8 cellular contexts compared by ENCODE assay signal in the genomic region with DNA sequence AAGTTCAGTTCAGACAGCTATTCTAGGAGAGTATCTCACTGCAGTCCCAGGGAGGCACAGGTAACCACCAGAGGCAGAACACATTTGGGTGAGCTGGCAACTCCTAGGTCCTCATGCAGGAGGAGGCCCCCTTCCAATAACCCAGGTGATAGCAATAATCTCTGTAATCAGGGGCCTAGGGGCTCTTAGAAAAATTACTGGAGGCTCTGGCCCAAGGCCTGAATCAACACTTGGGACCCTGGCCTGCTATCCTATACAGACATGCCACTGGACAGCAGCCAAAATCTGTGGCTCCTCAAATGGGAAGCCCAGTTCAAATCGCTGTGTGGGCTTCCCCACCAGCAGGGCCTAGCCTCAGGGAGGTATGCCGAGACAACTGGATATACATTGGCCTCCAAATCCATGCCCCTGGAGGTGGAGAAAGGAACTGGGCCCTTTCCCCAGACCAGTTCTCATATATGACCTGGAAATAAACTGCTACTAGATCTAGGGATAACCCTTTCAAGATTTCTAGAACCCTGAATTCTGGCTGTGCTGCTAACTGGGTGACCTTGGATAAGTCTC. TPM values are rescaled to one million over a fixed set of nuclear protein-coding genes. Genes with fewer than 3 reads are reported as not detected.
DNase-seq lines count a peak whose midpoint lies in the region; ATAC-seq and TF ChIP-seq lines count a peak whose summit lies in the region.
"Had no signal": no experiment of that assay in that cellular context is flagged by ENCODE, and none has a peak within 500 bp of the region (broad histone marks: within the 10 kb centered on the region; RNA-seq: fewer than 3 reads in every experiment).

No MANE protein-coding gene starts in this region.

- H3K36me3 ChIP-seq in adipocyte (ENCODE audit: control insufficient read depth, insufficient read depth, low read length, severe bottlenecking) (no peaks in the 10 kb centered on the region), iPS-20b (ENCODE audit: insufficient read depth, low read depth, low read length) (no peaks in the 10 kb centered on the region), testis (ENCODE audit: low read depth, missing control alignments) (no peaks in the 10 kb centered on the region)
- H3K36me3 ChIP-seq: pancreas had no signal

- no peak overlapping the region for H4K5ac ChIP-seq in H9 (ENCODE audit: insufficient read length, low read depth, low read length)

- peaks cover 10% of the 10 kb centered on the region for H3K27me3 Mint-ChIP-seq in H9 (ENCODE audit: low read depth)
- H3K27me3 Mint-ChIP-seq in activated CD8-positive, alpha-beta memory T cell treated with anti-CD3 and anti-CD28 coated beads, Interleukin-2, amount 10 ng/mL, durations not matched to agents 7 days and 5 days: no peaks in the 10 kb centered on the region

- H3K23me2 ChIP-seq in H9 (ENCODE audit: insufficient read length, low read depth, low read length, poor library complexity, severe bottlenecking): peaks cover 10% of the 10 kb centered on the region

- H3K14ac ChIP-seq in H9 (ENCODE audit: insufficient read depth, low read length): no peak overlapping the region

- H3K79me1 ChIP-seq in H9 (ENCODE audit: insufficient read depth, low read depth, low read length, poor library complexity, severe bottlenecking): no peaks in the 10 kb centered on the region

- no peaks in the 10 kb centered on the region for H3K79me2 ChIP-seq in H9 (ENCODE audit: insufficient read depth, low read length)

- intact Hi-C loops in testis (cut with DNase I; ENCODE audit: low total_unique reads): loop anchor here (10.0 kb wide), 1 partner anchor 49 kb away; the partner anchor contains the start of gene ZFYVE27

- H3K27me3 ChIP-seq in H9 (ENCODE audit: insufficient read depth, low read length): no peaks in the 10 kb centered on the region; the same call in 1 of the 2 replicates
- no peaks in the 10 kb centered on the region for H3K27me3 ChIP-seq in adipocyte (replicated peaks; ENCODE audit: control insufficient read depth, insufficient read depth, low read length)
- H3K27me3 ChIP-seq in iPS-20b (ENCODE audit: insufficient read depth, low read length): peaks cover 19% of the 10 kb centered on the region
- H3K27me3 ChIP-seq in testis: no peaks in the 10 kb centered on the region
- H3K27me3 ChIP-seq: pancreas had no signal

- no peak overlapping the region for H2BK5ac ChIP-seq in H9 (ENCODE audit: insufficient read length, low read length)

- H3K36me3 Mint-ChIP-seq in H9 (ENCODE audit: insufficient read depth in 1 of 3, low read depth in 3 of 3): no peaks in the 10 kb centered on the region; a peak in 2 of 7 replicates
- H3K36me3 Mint-ChIP-seq in activated CD8-positive, alpha-beta memory T cell treated with anti-CD3 and anti-CD28 coated beads, Interleukin-2, amount 10 ng/mL, durations not matched to agents 7 days and 5 days: no peaks in the 10 kb centered on the region

- no peak overlapping the region for H3K4ac ChIP-seq in H9 (ENCODE audit: low read depth, low read length)

- no peak overlapping the region for H3K23ac ChIP-seq in H9 (ENCODE audit: insufficient read length, low read depth, low read length)

- WGBS in H9 (ENCODE audit: extremely low coverage, insufficient read length, low lambda C conversion rate): no CpG with 5 or more reads among the region's 2 CpGs
- WGBS in testis, 2 donors: 67% methylated on average over 2 of the region's 2 CpGs; no CpG with 5 or more reads in 1 of the 2 donors

- no peak overlapping the region for H2BK120ac ChIP-seq in H9 (ENCODE audit: low read depth, low read length, poor library complexity, severe bottlenecking)

- no peak overlapping the region for H2AFZ ChIP-seq in H9 (ENCODE audit: low read length)

- H4K8ac ChIP-seq in H9 (replicated peaks; ENCODE audit: insufficient read length, low read depth, low read length): no peak overlapping the region

- CTCF ChIA-PET in activated CD8-positive, alpha-beta memory T cell treated with anti-CD3 and anti-CD28 coated beads, Interleukin-2, amount 10 ng/mL, durations not matched to agents 7 days and 5 days (lab: Charles Lee): interaction anchor here (2.2 to 6.4 kb wide), 8 partner anchors 10 to 184 kb away, joined by 6 to 51 read pairs (median 20); partner anchors contain the start of genes ANKRD2 and ZFYVE27

- peak overlapping the region in 1 of 3 experiments; percentile 31; a peak in 1 of 7 replicates for H3K27ac Mint-ChIP-seq in H9
- no peak overlapping the region for H3K27ac Mint-ChIP-seq in activated CD8-positive, alpha-beta memory T cell treated with anti-CD3 and anti-CD28 coated beads, Interleukin-2, amount 10 ng/mL, durations not matched to agents 7 days and 5 days

- H3K4me2 ChIP-seq in H9 (ENCODE audit: insufficient read depth, insufficient read length, low read length): no peak overlapping the region

- H3K4me3 ChIP-seq in adipocyte (ENCODE audit: low read length): peak overlapping the region; percentile 90
- 0 out of 2 replicates have a peak overlapping the region, but pooled peaks have one; percentile 88 for H3K4me3 ChIP-seq in iPS-20b (ENCODE audit: low read length)
- no peak overlapping the region for H3K4me3 ChIP-seq in testis

- no peak overlapping the region for H3K56ac ChIP-seq in H9 (ENCODE audit: insufficient read length, low read depth, low read length)

- H2BK15ac ChIP-seq in H9 (ENCODE audit: low read depth, low read length): no peak overlapping the region

- no peak for TF ChIP-seq POLR2A in testis (IDR thresholded peaks at IDR 0.05)

- H3K4me1 Mint-ChIP-seq in H9: peaks cover 27% of the 10 kb centered on the region in 2 experiments
- H3K4me1 Mint-ChIP-seq in activated CD8-positive, alpha-beta memory T cell treated with anti-CD3 and anti-CD28 coated beads, Interleukin-2, amount 10 ng/mL, durations not matched to agents 7 days and 5 days: peaks cover 16% of the 10 kb centered on the region

- no peak overlapping the region for H2AK5ac ChIP-seq in H9 (ENCODE audit: insufficient read length, low read length)

- H2BK20ac ChIP-seq in H9 (ENCODE audit: low read depth, low read length, poor library complexity, severe bottlenecking): no peak overlapping the region

- DNase-seq in H9 (peak; percentile 68), adipocyte (ENCODE audit: low read depth) (peak; percentile 57), testis (peak; percentile 36), NCI-H2107 (lab: John Stamatoyannopoulos, UW) (no peak), superior temporal gyrus (ENCODE audit: extremely low spot score) (no peak)
- no peak for DNase-seq in activated CD8-positive, alpha-beta memory T cell treated with anti-CD3 and anti-CD28 coated beads, Interleukin-2, amount 10 ng/mL, durations not matched to agents 7 days and 5 days

- no peak overlapping the region for H2BK12ac ChIP-seq in H9 (ENCODE audit: insufficient read length, low read depth, low read length)

- H3K4me3 Mint-ChIP-seq in H9: peak overlapping the region; percentile 82 to 93
- H3K4me3 Mint-ChIP-seq in activated CD8-positive, alpha-beta memory T cell treated with anti-CD3 and anti-CD28 coated beads, Interleukin-2, amount 10 ng/mL, durations not matched to agents 7 days and 5 days: no peak overlapping the region

- no peaks in the 10 kb centered on the region for H3K9me3 ChIP-seq in H9 (ENCODE audit: control insufficient read depth, low read depth, low read length)
- no peaks in the 10 kb centered on the region for H3K9me3 ChIP-seq in adipocyte (ENCODE audit: control insufficient read depth, low read length)
- no peaks in the 10 kb centered on the region for H3K9me3 ChIP-seq in iPS-20b (ENCODE audit: insufficient read depth, low read depth, low read length)
- H3K9me3 ChIP-seq in testis: no peaks in the 10 kb centered on the region
- H3K9me3 ChIP-seq: pancreas had no signal

- no peak overlapping the region for H4K91ac ChIP-seq in H9 (ENCODE audit: insufficient read length, low read depth, low read length)

- no peak overlapping the region for H3K18ac ChIP-seq in H9 (ENCODE audit: insufficient read length, low read depth, low read length)

- H3K27ac ChIP-seq in H9 (ENCODE audit: insufficient read length, low read depth, low read length): no peak overlapping the region
- H3K27ac ChIP-seq in iPS-20b (ENCODE audit: low read length): no peak overlapping the region
- H3K27ac ChIP-seq in testis: peak overlapping the region in 1 of 2 donors; percentile 13

- no peak overlapping the region for H3T11ph ChIP-seq in H9 (ENCODE audit: low read length)

- H3K9me3 Mint-ChIP-seq in H9: no peaks in the 10 kb centered on the region
- no peaks in the 10 kb centered on the region for H3K9me3 Mint-ChIP-seq in activated CD8-positive, alpha-beta memory T cell treated with anti-CD3 and anti-CD28 coated beads, Interleukin-2, amount 10 ng/mL, durations not matched to agents 7 days and 5 days (ENCODE audit: low read depth)

- ATAC-seq in activated CD8-positive, alpha-beta memory T cell treated with anti-CD3 and anti-CD28 coated beads, Interleukin-2, amount 10 ng/mL, durations not matched to agents 7 days and 5 days: no peak
- ATAC-seq: pancreas had no signal

- H3K9ac ChIP-seq in H9 (ENCODE audit: extremely low read depth, insufficient read length, low read length): no peak overlapping the region
- peak overlapping the region; percentile 90 for H3K9ac ChIP-seq in adipocyte (ENCODE audit: low read length)
- H3K9ac ChIP-seq in iPS-20b (ENCODE audit: low read depth, low read length): no peak overlapping the region

- TF ChIP-seq CTCF in H9 (conservative IDR thresholded peaks at IDR 0.05): peak; percentile 62
- peak in 2 of 3 experiments; percentile 13 to 31 for TF ChIP-seq CTCF in testis (IDR thresholded peaks at IDR 0.05)

- H3K4me1 ChIP-seq in H9 (ENCODE audit: insufficient read depth, low read length) (peaks cover 4% of the 10 kb centered on the region; the same call in 1 of the 2 replicates), adipocyte (ENCODE audit: control insufficient read depth, insufficient read depth, low read length) (peaks cover 67% of the 10 kb centered on the region), iPS-20b (ENCODE audit: insufficient read depth, low read length) (peaks cover 5% of the 10 kb centered on the region; the same call in 1 of the 2 replicates), testis (peaks cover 49% of the 10 kb centered on the region)

- H4K20me1 ChIP-seq in H9 (ENCODE audit: control insufficient read depth, insufficient read depth, insufficient read length): no peaks in the 10 kb centered on the region

RNA-seq across cellular contexts. Expression of gene AVPI1, which starts 1.6 kb away (rescaled TPM):
- total RNA-seq in H9 (2021) (6.5 and 6.9 TPM in 2 replicates), testis (10 to 100 TPM; 23.0 to 28.3 TPM)
- polyA plus RNA-seq in testis (ENCODE audit: insufficient read depth, low read depth, low replicate concordance): 26.4 TPM
- 1 to 10 TPM; 1.8 to 1.9 TPM for total RNA-seq in activated CD8-positive, alpha-beta memory T cell treated with anti-CD3 and anti-CD28 coated beads, Interleukin-2, amount 10 ng/mL, durations not matched to agents 7 days and 5 days

RNA-seq across cellular contexts. Expression of gene MARVELD1, which starts 28.1 kb away (rescaled TPM):
- total RNA-seq in H9 (2021) (26.6 and 26.7 TPM in 2 replicates), testis (10 to 100 TPM in 1 of 2 donors, 1 to 10 TPM in 1; 8.7 to 13.6 TPM)
- 21.9 TPM for polyA plus RNA-seq in testis (ENCODE audit: insufficient read depth, low read depth, low replicate concordance)
- 1 to 10 TPM; 2.8 to 3.0 TPM for total RNA-seq in activated CD8-positive, alpha-beta memory T cell treated with anti-CD3 and anti-CD28 coated beads, Interleukin-2, amount 10 ng/mL, durations not matched to agents 7 days and 5 days

RNA-seq across cellular contexts. Expression of gene PI4K2A, which starts 45.0 kb away (rescaled TPM):
- total RNA-seq in H9 (2021) (29.8 and 30.9 TPM in 2 replicates), testis (10 to 100 TPM; 27.4 to 31.0 TPM)
- polyA plus RNA-seq in testis (ENCODE audit: insufficient read depth, low read depth, low replicate concordance): 24.2 TPM
- total RNA-seq in activated CD8-positive, alpha-beta memory T cell treated with anti-CD3 and anti-CD28 coated beads, Interleukin-2, amount 10 ng/mL, durations not matched to agents 7 days and 5 days: 10 to 100 TPM; 10.5 to 13.2 TPM

RNA-seq across cellular contexts. Expression of gene ZFYVE27, which starts 51.5 kb away (rescaled TPM):
- total RNA-seq in H9 (2021): 32.2 and 33.2 TPM in 2 replicates
- total RNA-seq in testis: 10 to 100 TPM; 64.8 to 66.4 TPM
- polyA plus RNA-seq in testis (ENCODE audit: insufficient read depth, low read depth, low replicate concordance): 38.4 TPM
- 10 to 100 TPM; 31.4 to 32.8 TPM for total RNA-seq in activated CD8-positive, alpha-beta memory T cell treated with anti-CD3 and anti-CD28 coated beads, Interleukin-2, amount 10 ng/mL, durations not matched to agents 7 days and 5 days

RNA-seq across cellular contexts. Expression of gene MORN4, which starts 52.2 kb away (rescaled TPM):
- total RNA-seq in H9 (2021) (11.9 and 12.0 TPM in 2 replicates), testis (1 to 10 TPM; 7.1 to 7.5 TPM)
- 23.3 TPM for polyA plus RNA-seq in testis (ENCODE audit: insufficient read depth, low read depth, low replicate concordance)
- 1 to 10 TPM; 1.9 to 2.1 TPM for total RNA-seq in activated CD8-positive, alpha-beta memory T cell treated with anti-CD3 and anti-CD28 coated beads, Interleukin-2, amount 10 ng/mL, durations not matched to agents 7 days and 5 days

Comparison
In these comparisons a context has a peak if more than half of its experiments do, and no peak if none do; other contexts are left out.
1. DNase-seq: peak in H9 (single experiment), adipocyte (single experiment) and testis (single experiment); none in NCI-H2107 (single experiment), activated CD8-positive, alpha-beta memory T cell treated with anti-CD3 and anti-CD28 coated beads, Interleukin-2, amount 10 ng/mL, durations not matched to agents 7 days and 5 days (single experiment) and superior temporal gyrus (single experiment).
2. H3K4me3 ChIP-seq: peak in adipocyte (single experiment) and iPS-20b (single experiment); none in testis (0 of 2).